17 cellular contexts compared by ENCODE assay signal in genomic region chr12:90331821-90332220, GRCh38.
DNase-seq lines count a peak whose midpoint lies in the region; ATAC-seq and TF ChIP-seq lines count a peak whose summit lies in the region.
"Had no signal": no experiment of that assay in that cellular context is flagged by ENCODE, and none has a peak within 500 bp of the region (broad histone marks: within the 10 kb centered on the region; RNA-seq: fewer than 3 reads in every experiment).

No MANE protein-coding gene starts in this region.

- no peak overlapping the region for H3K4me3 ChIP-seq in left ventricle myocardium inferior
- H3K4me3 ChIP-seq in heart right ventricle, result no peak overlapping the region
- H3K4me3 ChIP-seq in left lung, result no peak overlapping the region
- H3K4me3 ChIP-seq: GM23338 had no signal

- TF ChIP-seq CTCF in left ventricle myocardium inferior (IDR thresholded peaks at IDR 0.05; ENCODE audit: borderline replicate concordance), result no peak
- TF ChIP-seq CTCF in heart right ventricle (IDR thresholded peaks at IDR 0.05), result no peak
- no peak for TF ChIP-seq CTCF in left lung (IDR thresholded peaks at IDR 0.05)

- H3K27me3 ChIP-seq in left ventricle myocardium inferior (ENCODE audit: low read depth), result no peaks in the 10 kb centered on the region
- H3K27me3 ChIP-seq in heart right ventricle, result no peaks in the 10 kb centered on the region
- H3K27me3 ChIP-seq in left lung, result no peaks in the 10 kb centered on the region

- peak overlapping the region; percentile 14 for H3K27ac ChIP-seq in left ventricle myocardium inferior (replicated peaks)
- peak overlapping the region in 4 of 10 donors; percentile 9 to 23 (median 21) for H3K27ac ChIP-seq in heart right ventricle
- no peak overlapping the region for H3K27ac ChIP-seq in left lung
- H3K27ac ChIP-seq: C4-2B, HL-60 had no signal

- H3K9me3 ChIP-seq in left ventricle myocardium inferior (replicated peaks) (no peaks in the 10 kb centered on the region), heart right ventricle (no peaks in the 10 kb centered on the region), left lung (no peaks in the 10 kb centered on the region)
- H3K9me3 ChIP-seq: Caco-2 had no signal

- no peaks in the 10 kb centered on the region for H3K36me3 ChIP-seq in left ventricle myocardium inferior
- no peaks in the 10 kb centered on the region for H3K36me3 ChIP-seq in heart right ventricle
- H3K36me3 ChIP-seq in left lung, result no peaks in the 10 kb centered on the region

- WGBS in heart right ventricle, 2 donors, result 70% methylated on average over 1 of the region's 1 CpG

- DNase-seq in left ventricle myocardium inferior (no peak), heart right ventricle (no peak), cerebellum (ENCODE audit: low spot score) (peak; percentile 2), left kidney (ENCODE audit: low read depth, low spot score) (peak; percentile 11), left lung (no peak), C1 segment of cervical spinal cord (lab: John Stamatoyannopoulos, UW) (no peak)
- DNase-seq: 8988T; Caco-2; CD4-positive, alpha-beta T cell; GDM1; HCEC 1CT had no signal

- H3K4me1 ChIP-seq in left ventricle myocardium inferior (no peaks in the 10 kb centered on the region), heart right ventricle (peaks cover 0 to 17% (median 0%) of the 10 kb centered on the region in 9 donors), left lung (no peaks in the 10 kb centered on the region)
- H3K4me1 ChIP-seq: Caco-2 had no signal

- no peak for ATAC-seq in heart right ventricle
- no peak for ATAC-seq in GM19035 (IDR thresholded peaks at IDR 0.05; ENCODE audit: unreplicated experiment)
- no peak for ATAC-seq in HG02623 (IDR thresholded peaks at IDR 0.05; ENCODE audit: unreplicated experiment)
- ATAC-seq in left lung, result no peak
- ATAC-seq: GM23338, HepG2 had no signal

- intact Hi-C loops in left ventricle myocardium inferior (cut with micrococcal nuclease) (no loop called here), heart right ventricle (cut with DNase I) (loop anchor here in 1 of 10 donors (10.0 kb wide), 1 partner anchor 787 kb away; no protein-coding TSS in a partner anchor), left lung (cut with DNase I) (no loop called here)

Comparison
In these comparisons a context has a peak if more than half of its experiments do, and no peak if none do; other contexts are left out.
1. DNase-seq: peak in cerebellum (single experiment) and left kidney (single experiment); none in left ventricle myocardium inferior (single experiment), heart right ventricle (0 of 2), left lung (0 of 2) and C1 segment of cervical spinal cord (0 of 14).